In genomic region chr4:82515705-82516104, GRCh38 we compare ENCODE assay signal across 10 cellular contexts. TPM values are rescaled to one million over a fixed set of nuclear protein-coding genes. Genes with fewer than 3 reads are reported as not detected.
DNase-seq lines count a peak whose midpoint lies in the region; TF ChIP-seq lines count a peak whose summit lies in the region.
"Had no signal": no experiment of that assay in that cellular context is flagged by ENCODE, and none has a peak within 500 bp of the region (broad histone marks: within the 10 kb centered on the region; RNA-seq: fewer than 3 reads in every experiment).

No MANE protein-coding gene starts in this region.

- no peak overlapping the region for H3K14ac ChIP-seq in mesenchymal stem cell (ENCODE audit: low read length in 2 of 2)

- H3K9me3 ChIP-seq in mesenchymal stem cell (ENCODE audit: control insufficient read depth, low read length) = no peaks in the 10 kb centered on the region
- H3K9me3 ChIP-seq: psoas muscle, thoracic aorta had no signal

- no peak overlapping the region for H3K9ac ChIP-seq in mesenchymal stem cell (ENCODE audit: low read length)

- H2BK5ac ChIP-seq in mesenchymal stem cell (ENCODE audit: low read depth, low read length, poor library complexity, severe bottlenecking) = no peak overlapping the region

- H3K23ac ChIP-seq in mesenchymal stem cell (ENCODE audit: low read length in 2 of 2) = no peak overlapping the region

- no peak overlapping the region for H3K4ac ChIP-seq in mesenchymal stem cell (ENCODE audit: low read depth in 1 of 2, low read length in 2 of 2)

- H2BK120ac ChIP-seq in mesenchymal stem cell (ENCODE audit: low read depth, low read length) = no peak overlapping the region

- TF ChIP-seq CTCF in AG09319 (IDR thresholded peaks at IDR 0.05; ENCODE audit: low read depth, low read length) (no peak), dorsolateral prefrontal cortex (IDR thresholded peaks at IDR 0.05 in 54 of 56, conservative IDR thresholded peaks at IDR 0.05 in 2 of 56; ENCODE audit: low read depth in 1 of 56, partially characterized antibody in 56 of 56) (peak in 6 of 56 donors; percentile 7 to 30 (median 11))

- peak overlapping the region; percentile 79 to 99 (median 94) for H3K27ac ChIP-seq in dorsolateral prefrontal cortex
- H3K27ac ChIP-seq in mesenchymal stem cell (ENCODE audit: low read length, poor library complexity, severe bottlenecking) = no peak overlapping the region
- H3K27ac ChIP-seq: psoas muscle, thoracic aorta had no signal

- no peak overlapping the region for H4K91ac ChIP-seq in mesenchymal stem cell (ENCODE audit: low read length)

- H2AFZ ChIP-seq in mesenchymal stem cell (ENCODE audit: low read depth, low read length) = no peak overlapping the region

- no peaks in the 10 kb centered on the region for H3K36me3 ChIP-seq in mesenchymal stem cell (ENCODE audit: control insufficient read depth in 1 of 2, insufficient read depth in 2 of 2, low read depth in 1 of 2, low read length in 2 of 2)
- H3K36me3 ChIP-seq: thoracic aorta had no signal

- H4K8ac ChIP-seq in mesenchymal stem cell (ENCODE audit: low read length) = no peak overlapping the region

- H3K4me1 ChIP-seq in mesenchymal stem cell (ENCODE audit: control insufficient read depth, insufficient read depth, low read depth, low read length) = peaks cover 10% of the 10 kb centered on the region
- H3K4me1 ChIP-seq: psoas muscle had no signal

- H3K79me1 ChIP-seq in mesenchymal stem cell (replicated peaks; ENCODE audit: low read length, poor library complexity, severe bottlenecking) = no peaks in the 10 kb centered on the region

- 76% methylated on average over 3 of the region's 3 CpGs for WGBS in mesenchymal stem cell

- H3K18ac ChIP-seq in mesenchymal stem cell (ENCODE audit: low read depth in 1 of 2, low read length in 2 of 2) = no peak overlapping the region

- peak overlapping the region in 27 of 59 donors; percentile 1 to 41 (median 19) for H3K4me3 ChIP-seq in dorsolateral prefrontal cortex
- no peak overlapping the region for H3K4me3 ChIP-seq in mesenchymal stem cell (ENCODE audit: insufficient read depth in 1 of 2, low read depth in 1 of 2, low read length in 2 of 2)
- H3K4me3 ChIP-seq: psoas muscle, thoracic aorta had no signal

- no peak overlapping the region for H2AK5ac ChIP-seq in mesenchymal stem cell (ENCODE audit: low read length, severe bottlenecking)

- peak; percentile 69 for DNase-seq in AG09319 (ENCODE audit: extremely low read depth, low read depth)
- peak; percentile 69 for DNase-seq in NCI-H2196 (lab: John Stamatoyannopoulos, UW; ENCODE audit: unreplicated experiment)
- DNase-seq in dorsolateral prefrontal cortex = peak in 8 of 10 donors; percentile 44 to 77 (median 54)
- peak; percentile 18 for DNase-seq in mesenchymal stem cell
- DNase-seq in activated T-cell treated with anti-CD3 and anti-CD28 coated beads for 4 hours = no peak
- DNase-seq in NCI-H1105 treated with DMSO at 0.1 percent for 48 hours (lab: John Stamatoyannopoulos, UW) = no peak
- no peak for DNase-seq in activated CD4-positive, CD25-positive, alpha-beta regulatory T cell treated with anti-CD3 and anti-CD28 coated beads, Interleukin-2, amount 50 U/mL, for 72 hours
- DNase-seq in NCI-H2227 (lab: John Stamatoyannopoulos, UW; ENCODE audit: unreplicated experiment) = no peak
- DNase-seq: psoas muscle had no signal

- intact Hi-C loops in dorsolateral prefrontal cortex (cut with DNase I) = loop anchor here in 1 of 2 donors (5.0 kb wide), 1 partner anchor 48 kb away; no protein-coding TSS in a partner anchor

- no peaks in the 10 kb centered on the region for H3K27me3 ChIP-seq in dorsolateral prefrontal cortex
- H3K27me3 ChIP-seq in mesenchymal stem cell (ENCODE audit: control insufficient read depth in 1 of 2, insufficient read depth in 1 of 2, low read length in 2 of 2) = no peaks in the 10 kb centered on the region

- H2BK12ac ChIP-seq in mesenchymal stem cell (ENCODE audit: low read length in 2 of 2) = no peak overlapping the region

- H3K4me2 ChIP-seq in mesenchymal stem cell (ENCODE audit: low read length, poor library complexity, severe bottlenecking) = no peak overlapping the region

- H2BK15ac ChIP-seq in mesenchymal stem cell (ENCODE audit: low read depth, poor library complexity, severe bottlenecking) = no peak overlapping the region

RNA-seq across cellular contexts. Expression of gene TMEM150C, which starts 46.1 kb away (rescaled TPM):
- 10 to 100 TPM; 15.7 to 49.1 (median 28.1) TPM for total RNA-seq in dorsolateral prefrontal cortex
- polyA plus RNA-seq in mesenchymal stem cell (2013, experiment 1 of 2) = 4.3 TPM
- 4.5 TPM for polyA plus RNA-seq in mesenchymal stem cell (2013, experiment 2 of 2)

Comparison
In these comparisons a context has a peak if more than half of its experiments do, and no peak if none do; other contexts are left out.
1. DNase-seq: peak in AG09319 (single experiment), NCI-H2196 (single experiment), dorsolateral prefrontal cortex (8 of 10) and mesenchymal stem cell (single experiment); none in activated T-cell treated with anti-CD3 and anti-CD28 coated beads for 4 hours (single experiment), NCI-H1105 treated with DMSO at 0.1 percent for 48 hours (single experiment), activated CD4-positive, CD25-positive, alpha-beta regulatory T cell treated with anti-CD3 and anti-CD28 coated beads, Interleukin-2, amount 50 U/mL, for 72 hours (single experiment) and NCI-H2227 (single experiment).